Comparison of ENCODE assay signal across 8 cellular contexts in genomic region chr20:2524435-2525272, GRCh38. TPM values are rescaled to one million over a fixed set of nuclear protein-coding genes. Genes with fewer than 3 reads are reported as not detected.
DNase-seq lines count a peak whose midpoint lies in the region; ATAC-seq and TF ChIP-seq lines count a peak whose summit lies in the region.

No MANE protein-coding gene starts in this region.

- H3K4me1 Mint-ChIP-seq in activated T-cell treated with anti-CD3 and anti-CD28 coated beads, Interleukin-2, amount 50 U/mL, for 24 hours (ENCODE audit: low read depth), result peaks cover 24% of the 10 kb centered on the region

- H3K27me3 ChIP-seq in BLaER1 (no peaks in the 10 kb centered on the region), HUES6 (ENCODE audit: control insufficient read depth, insufficient read depth, low read length) (peaks cover 96% of the 10 kb centered on the region), OCI-LY3 (ENCODE audit: low read depth, low read length) (peaks cover 24% of the 10 kb centered on the region), muscle layer of colon (ENCODE audit: control insufficient read depth in 1 of 2, insufficient read depth in 2 of 2, low read length in 2 of 2) (no peaks in the 10 kb centered on the region)

- peak overlapping the region; percentile 70 for H2AFZ ChIP-seq in OCI-LY3 (ENCODE audit: low read depth, low read length)

- ATAC-seq in esophagus mucosa, result peak; percentile 78

- peak overlapping the region; percentile 91 for H3K4me3 ChIP-seq in BLaER1
- H3K4me3 ChIP-seq in HUES6 (ENCODE audit: low read depth, low read length), result peak overlapping the region; percentile 81
- H3K4me3 ChIP-seq in OCI-LY3 (ENCODE audit: low read length), result peak overlapping the region; percentile 77
- H3K4me3 ChIP-seq in muscle layer of colon (ENCODE audit: low read depth in 1 of 2, low read length in 2 of 2), result peak overlapping the region; percentile 83 to 95

- H3K79me2 ChIP-seq in OCI-LY3 (ENCODE audit: low read length), result no peaks in the 10 kb centered on the region

- H3K27ac ChIP-seq in BLaER1, result peak overlapping the region; percentile 85
- peak overlapping the region; percentile 22; the same call in 1 of the 2 replicates for H3K27ac ChIP-seq in HUES6 (ENCODE audit: low read depth, low read length)
- H3K27ac ChIP-seq in OCI-LY3 (ENCODE audit: low read length), result peak overlapping the region; percentile 16; the same call in 1 of the 2 replicates
- peak overlapping the region; percentile 94 for H3K27ac ChIP-seq in muscle layer of colon (ENCODE audit: low read depth, low read length)

- H3K9me3 ChIP-seq in BLaER1 (no peaks in the 10 kb centered on the region), HUES6 (ENCODE audit: control insufficient read depth, insufficient read depth, low read depth, low read length) (no peaks in the 10 kb centered on the region), OCI-LY3 (ENCODE audit: insufficient read depth, low read length) (no peaks in the 10 kb centered on the region), muscle layer of colon (ENCODE audit: low read length) (no peaks in the 10 kb centered on the region)

- DNase-seq in GM19238 (ENCODE audit: insufficient read length, low spot score), result peak; percentile 80
- peak; percentile 97 for DNase-seq in activated T-cell treated with anti-CD3 and anti-CD28 coated beads, Interleukin-2, amount 50 U/mL, for 24 hours
- DNase-seq in stimulated activated CD8-positive, alpha-beta memory T cell treated with anti-CD3 and anti-CD28 coated beads, Interleukin-7, amount 100 ng/mL, for 1 hour (ENCODE audit: low read depth in 2 of 2), result peak; percentile 80 to 92

- H3K27ac Mint-ChIP-seq in activated T-cell treated with anti-CD3 and anti-CD28 coated beads, Interleukin-2, amount 50 U/mL, for 24 hours, result peak overlapping the region; percentile 92

- H3K27me3 Mint-ChIP-seq in activated T-cell treated with anti-CD3 and anti-CD28 coated beads, Interleukin-2, amount 50 U/mL, for 24 hours, result peaks cover 3% of the 10 kb centered on the region

- H3K36me3 ChIP-seq in BLaER1, result no peaks in the 10 kb centered on the region
- no peaks in the 10 kb centered on the region for H3K36me3 ChIP-seq in HUES6 (ENCODE audit: control insufficient read depth, insufficient read depth, low read length)
- H3K36me3 ChIP-seq in OCI-LY3 (replicated peaks; ENCODE audit: low read depth, low read length), result no peaks in the 10 kb centered on the region
- no peaks in the 10 kb centered on the region for H3K36me3 ChIP-seq in muscle layer of colon (ENCODE audit: insufficient read depth, low read length)

- peak overlapping the region; percentile 94 for H3K4me2 ChIP-seq in BLaER1
- H3K4me2 ChIP-seq in OCI-LY3 (ENCODE audit: low read length), result peak overlapping the region; percentile 83

- H3K4me1 ChIP-seq in BLaER1 (peaks cover 12% of the 10 kb centered on the region; the same call in 1 of the 2 replicates), HUES6 (ENCODE audit: control insufficient read depth, insufficient read depth, low read length) (0 out of 2 replicates have a peak, but pooled peaks cover 5% of the 10 kb centered on the region), OCI-LY3 (ENCODE audit: low read length) (peaks cover 8% of the 10 kb centered on the region; the same call in 1 of the 2 replicates), muscle layer of colon (ENCODE audit: insufficient read depth, low read length) (peaks cover 4% of the 10 kb centered on the region)

- H3K4me3 Mint-ChIP-seq in activated T-cell treated with anti-CD3 and anti-CD28 coated beads, Interleukin-2, amount 50 U/mL, for 24 hours, result peak overlapping the region; percentile 85

- H3K9me3 Mint-ChIP-seq in activated T-cell treated with anti-CD3 and anti-CD28 coated beads, Interleukin-2, amount 50 U/mL, for 24 hours, result no peaks in the 10 kb centered on the region

- TF ChIP-seq CTCF in OCI-LY3 (IDR thresholded peaks at IDR 0.05; ENCODE audit: low read depth, low read length), result peak; percentile 97

- H4K20me1 ChIP-seq in BLaER1, result no peaks in the 10 kb centered on the region
- H4K20me1 ChIP-seq in OCI-LY3 (ENCODE audit: insufficient read depth, low read length), result no peaks in the 10 kb centered on the region

- peaks cover 3% of the 10 kb centered on the region for H3K36me3 Mint-ChIP-seq in activated T-cell treated with anti-CD3 and anti-CD28 coated beads, Interleukin-2, amount 50 U/mL, for 24 hours (ENCODE audit: low read depth)

- H3K9ac ChIP-seq in BLaER1, result peak overlapping the region; percentile 88
- peak overlapping the region; percentile 69 for H3K9ac ChIP-seq in HUES6 (ENCODE audit: low read length)
- H3K9ac ChIP-seq in OCI-LY3 (ENCODE audit: low read length), result peak overlapping the region; percentile 78
- peak overlapping the region; percentile 80 for H3K9ac ChIP-seq in muscle layer of colon (ENCODE audit: low read length)

RNA-seq across cellular contexts. Expression of gene TMC2, which starts 11.7 kb away (rescaled TPM):
- total RNA-seq in esophagus mucosa, result not detected

RNA-seq across cellular contexts. Expression of gene ZNF343, which starts 15.9 kb away (rescaled TPM):
- 7.6 TPM for total RNA-seq in esophagus mucosa

RNA-seq across cellular contexts. Expression of gene SNRPB, which starts 54.1 kb away (rescaled TPM):
- total RNA-seq in esophagus mucosa, result 177 TPM

Comparison
In these comparisons a context has a peak if more than half of its experiments do, and no peak if none do; other contexts are left out.
1. Peak in every context shown above with its lines: DNase-seq, ATAC-seq, H3K4me3 ChIP-seq and H3K27ac ChIP-seq.
2. H3K27ac ChIP-seq: peak in every context shown above with its lines; median percentile 94 in muscle layer of colon; 85 in BLaER1; 22 in HUES6; 16 in OCI-LY3.